14 cellular contexts compared by ENCODE assay signal in genomic region chr4:55348436-55348835, GRCh38. TPM values are rescaled to one million over a fixed set of nuclear protein-coding genes. Genes with fewer than 3 reads are reported as not detected.
DNase-seq lines count a peak whose midpoint lies in the region; ATAC-seq and TF ChIP-seq lines count a peak whose summit lies in the region.
"Had no signal": no experiment of that assay in that cellular context is flagged by ENCODE, and none has a peak within 500 bp of the region (broad histone marks: within the 10 kb centered on the region; RNA-seq: fewer than 3 reads in every experiment).

No MANE protein-coding gene starts in this region.

- peaks cover 29% of the 10 kb centered on the region for H3K4me1 Mint-ChIP-seq in activated T-helper 2 cell treated with anti-CD3 and anti-CD28 coated beads, Interferon-gamma antibody, Interleukin-2, Interleukin-4, amounts not matched to agents 10 μg/mL and 5 μg/mL and 100 μg/mL, durations not matched to agents 14 hours and 24 hours and 36 hours (ENCODE audit: low read depth)
- peaks cover 8% of the 10 kb centered on the region for H3K4me1 Mint-ChIP-seq in neural progenitor cell

- H3K27ac ChIP-seq in GM23248 (peak overlapping the region; percentile 85), neural progenitor cell (no peak overlapping the region)
- H3K27ac ChIP-seq: BLaER1, pancreas had no signal

- WGBS in GM23248 (ENCODE audit: low coverage in 1 of 2, low lambda C conversion rate in 2 of 2, missing lambda C conversion rate in 2 of 2), 2 experiments: 3 to 4% methylated on average over 2 of the region's 2 CpGs

- peaks cover 21% of the 10 kb centered on the region for H3K36me3 Mint-ChIP-seq in activated T-helper 2 cell treated with anti-CD3 and anti-CD28 coated beads, Interferon-gamma antibody, Interleukin-2, Interleukin-4, amounts not matched to agents 10 μg/mL and 5 μg/mL and 100 μg/mL, durations not matched to agents 14 hours and 24 hours and 36 hours (ENCODE audit: low read depth)
- H3K36me3 Mint-ChIP-seq in neural progenitor cell: peaks cover 16% of the 10 kb centered on the region

- H3F3A ChIP-seq in GM23248 (ENCODE audit: insufficient read depth): peaks cover 30% of the 10 kb centered on the region
- H3F3A ChIP-seq in neural progenitor cell (ENCODE audit: low read depth): peaks cover 36% of the 10 kb centered on the region

- TF ChIP-seq CTCF in AG04449 (IDR thresholded peaks at IDR 0.05; ENCODE audit: insufficient read depth, low read length, missing control alignments) (no peak), fibroblast of villous mesenchyme (IDR thresholded peaks at IDR 0.05; ENCODE audit: insufficient read depth, low read depth, low read length) (no peak), neural progenitor cell (IDR thresholded peaks at IDR 0.05) (no peak)

- H3K27me3 Mint-ChIP-seq in activated T-helper 2 cell treated with anti-CD3 and anti-CD28 coated beads, Interferon-gamma antibody, Interleukin-2, Interleukin-4, amounts not matched to agents 10 μg/mL and 5 μg/mL and 100 μg/mL, durations not matched to agents 14 hours and 24 hours and 36 hours (ENCODE audit: low read depth): no peaks in the 10 kb centered on the region
- peaks cover 10% of the 10 kb centered on the region for H3K27me3 Mint-ChIP-seq in neural progenitor cell (ENCODE audit: insufficient read depth, low read depth)

- H2AFZ ChIP-seq in GM23248 (peak overlapping the region; percentile 92; the same call in 1 of the 2 replicates), neural progenitor cell (replicated peaks) (no peak overlapping the region)

- CTCF ChIA-PET in AG04449 (lab: Yijun Ruan, JAX): interaction anchor here (0.7 to 3.7 kb wide), 3 partner anchors 27 to 291 kb away, joined by 3 to 23 read pairs (median 3); no protein-coding TSS in a partner anchor

- H3K9ac ChIP-seq in GM23248 (peak overlapping the region; percentile 87), neural progenitor cell (no peak overlapping the region)
- H3K9ac ChIP-seq: BLaER1 had no signal

- H3K27ac Mint-ChIP-seq in activated T-helper 2 cell treated with anti-CD3 and anti-CD28 coated beads, Interferon-gamma antibody, Interleukin-2, Interleukin-4, amounts not matched to agents 10 μg/mL and 5 μg/mL and 100 μg/mL, durations not matched to agents 14 hours and 24 hours and 36 hours: no peak overlapping the region
- no peak overlapping the region for H3K27ac Mint-ChIP-seq in neural progenitor cell

- no peaks in the 10 kb centered on the region for H3K9me2 ChIP-seq in GM23248 (ENCODE audit: insufficient read depth)

- H3K9me3 Mint-ChIP-seq in activated T-helper 2 cell treated with anti-CD3 and anti-CD28 coated beads, Interferon-gamma antibody, Interleukin-2, Interleukin-4, amounts not matched to agents 10 μg/mL and 5 μg/mL and 100 μg/mL, durations not matched to agents 14 hours and 24 hours and 36 hours: no peaks in the 10 kb centered on the region
- peaks cover 9% of the 10 kb centered on the region for H3K9me3 Mint-ChIP-seq in neural progenitor cell

- intact Hi-C loops in activated T-helper 2 cell treated with anti-CD3 and anti-CD28 coated beads, Interferon-gamma antibody, Interleukin-2, Interleukin-4, amounts not matched to agents 10 μg/mL and 5 μg/mL and 100 μg/mL, durations not matched to agents 14 hours and 24 hours and 36 hours (cut with micrococcal nuclease): loop anchor here (5.0 to 10.0 kb wide), 2 partner anchors 504 to 596 kb away; partner anchors contain the start of genes CEP135 and EXOC1

- DNase-seq in AG04449 (ENCODE audit: low read depth, low spot score) (peak; percentile 50), GM23248 (peak; percentile 68), fibroblast of villous mesenchyme (ENCODE audit: low read depth) (peak; percentile 69), neural progenitor cell (ENCODE audit: low spot score) (no peak)
- DNase-seq in activated T-helper 2 cell treated with anti-CD3 and anti-CD28 coated beads, Interferon-gamma antibody, Interleukin-2, Interleukin-4, amounts not matched to agents 10 μg/mL and 5 μg/mL and 100 μg/mL, durations not matched to agents 14 hours and 24 hours and 36 hours (ENCODE audit: low spot score): no peak
- DNase-seq in stimulated activated CD4-positive, alpha-beta T cell treated with anti-CD3 and anti-CD28 coated beads, Interleukin-12 subunit alpha, Interleukin-12 subunit beta, amount 100 ng/mL, for 4 hours: no peak
- DNase-seq: activated CD4-positive, CD25-positive, alpha-beta regulatory T cell; NCI-H1105; NCI-H510A; pancreas; tibial artery had no signal

- H3K4me2 ChIP-seq in GM23248 (ENCODE audit: unreplicated experiment): peak overlapping the region; percentile 89
- H3K4me2 ChIP-seq in neural progenitor cell: no peak overlapping the region

- H3K4me3 ChIP-seq in AG04449 (ENCODE audit: low read depth, low read length): no peak overlapping the region
- H3K4me3 ChIP-seq in GM23248: peak overlapping the region; percentile 84; the same call in 1 of the 2 replicates
- H3K4me3 ChIP-seq in fibroblast of villous mesenchyme (ENCODE audit: low read depth, low read length): no peak overlapping the region
- no peak overlapping the region for H3K4me3 ChIP-seq in neural progenitor cell
- H3K4me3 ChIP-seq: BLaER1, pancreas, tibial artery had no signal

- H3K9me3 ChIP-seq in GM23248 (ENCODE audit: low read depth) (no peaks in the 10 kb centered on the region), neural progenitor cell (ENCODE audit: low read depth) (no peaks in the 10 kb centered on the region)
- H3K9me3 ChIP-seq: pancreas, tibial artery had no signal

- H3K79me2 ChIP-seq in GM23248 (ENCODE audit: insufficient read depth): peaks cover 56% of the 10 kb centered on the region
- H3K79me2 ChIP-seq in neural progenitor cell (ENCODE audit: low read depth): peaks cover 13% of the 10 kb centered on the region

- H3K36me3 ChIP-seq in GM23248 (ENCODE audit: low read depth) (no peaks in the 10 kb centered on the region), neural progenitor cell (no peaks in the 10 kb centered on the region)
- H3K36me3 ChIP-seq: pancreas, tibial artery had no signal

- POLR2A ChIA-PET in AG04449 (lab: Yijun Ruan, JAX): no interaction called here

- in situ Hi-C loops in GM23248 (cut with MboI): no loop called here

- peaks cover 26% of the 10 kb centered on the region for H3K4me1 ChIP-seq in GM23248 (ENCODE audit: insufficient read depth)
- peaks cover 16% of the 10 kb centered on the region for H3K4me1 ChIP-seq in neural progenitor cell

- H4K20me1 ChIP-seq in GM23248 (ENCODE audit: insufficient read depth) (no peaks in the 10 kb centered on the region), neural progenitor cell (ENCODE audit: low read depth) (no peaks in the 10 kb centered on the region)
- H4K20me1 ChIP-seq: BLaER1 had no signal

- ATAC-seq in GM19351 (IDR thresholded peaks at IDR 0.05; ENCODE audit: unreplicated experiment) (no peak), GM18868 (IDR thresholded peaks at IDR 0.05; ENCODE audit: unreplicated experiment) (no peak)
- ATAC-seq: pancreas had no signal

- H3K4me3 Mint-ChIP-seq in activated T-helper 2 cell treated with anti-CD3 and anti-CD28 coated beads, Interferon-gamma antibody, Interleukin-2, Interleukin-4, amounts not matched to agents 10 μg/mL and 5 μg/mL and 100 μg/mL, durations not matched to agents 14 hours and 24 hours and 36 hours (ENCODE audit: low read depth): peak overlapping the region; percentile 21
- no peak overlapping the region for H3K4me3 Mint-ChIP-seq in neural progenitor cell

- H3K27me3 ChIP-seq in GM23248 (replicated peaks; ENCODE audit: insufficient read depth) (no peaks in the 10 kb centered on the region), neural progenitor cell (peaks cover 10% of the 10 kb centered on the region)
- H3K27me3 ChIP-seq: BLaER1, pancreas, tibial artery had no signal

RNA-seq across cellular contexts. Expression of gene SRD5A3, which starts 2.4 kb away (rescaled TPM):
- 16.4 and 20.6 TPM in 2 replicates for total RNA-seq in GM23248 (2014; rRNA removed; shearing (Covaris generic))
- polyA plus RNA-seq in GM23248 (2016; fragmentation: Nextera tagmentation; extraction: Ambion mirVana): 54.2 and 57.9 TPM in 2 replicates
- 32.4 and 33.5 TPM in 2 replicates for total RNA-seq in activated T-helper 2 cell treated with anti-CD3 and anti-CD28 coated beads, Interferon-gamma antibody, Interleukin-2, Interleukin-4, amounts not matched to agents 10 μg/mL and 5 μg/mL and 100 μg/mL, durations not matched to agents 14 hours and 24 hours and 36 hours
- total RNA-seq in fibroblast of villous mesenchyme (6.8 and 8.6 TPM in 2 replicates), neural progenitor cell (ENCODE audit: low replicate concordance) (13.2 and 22.7 TPM in 2 replicates)

RNA-seq across cellular contexts. Expression of gene TMEM165, which starts 47.3 kb away (rescaled TPM):
- total RNA-seq in GM23248 (2014; rRNA removed; shearing (Covaris generic)): 217 and 271 TPM in 2 replicates
- 188 and 193 TPM in 2 replicates for polyA plus RNA-seq in GM23248 (2016; fragmentation: Nextera tagmentation; extraction: Ambion mirVana)
- total RNA-seq in activated T-helper 2 cell treated with anti-CD3 and anti-CD28 coated beads, Interferon-gamma antibody, Interleukin-2, Interleukin-4, amounts not matched to agents 10 μg/mL and 5 μg/mL and 100 μg/mL, durations not matched to agents 14 hours and 24 hours and 36 hours: 89.3 and 91.4 TPM in 2 replicates
- total RNA-seq in fibroblast of villous mesenchyme (123 and 186 TPM in 2 replicates), neural progenitor cell (ENCODE audit: low replicate concordance) (85.6 and 110 TPM in 2 replicates)

Comparison
In these comparisons a context has a peak if more than half of its experiments do, and no peak if none do; other contexts are left out.
1. DNase-seq: peak in AG04449 (single experiment), GM23248 (single experiment) and fibroblast of villous mesenchyme (single experiment); none in activated T-helper 2 cell treated with anti-CD3 and anti-CD28 coated beads, Interferon-gamma antibody, Interleukin-2, Interleukin-4, amounts not matched to agents 10 μg/mL and 5 μg/mL and 100 μg/mL, durations not matched to agents 14 hours and 24 hours and 36 hours (single experiment), stimulated activated CD4-positive, alpha-beta T cell treated with anti-CD3 and anti-CD28 coated beads, Interleukin-12 subunit alpha, Interleukin-12 subunit beta, amount 100 ng/mL, for 4 hours (single experiment) and neural progenitor cell (single experiment).